Comparison of ENCODE assay signal across 25 cellular contexts in the genomic region with DNA sequence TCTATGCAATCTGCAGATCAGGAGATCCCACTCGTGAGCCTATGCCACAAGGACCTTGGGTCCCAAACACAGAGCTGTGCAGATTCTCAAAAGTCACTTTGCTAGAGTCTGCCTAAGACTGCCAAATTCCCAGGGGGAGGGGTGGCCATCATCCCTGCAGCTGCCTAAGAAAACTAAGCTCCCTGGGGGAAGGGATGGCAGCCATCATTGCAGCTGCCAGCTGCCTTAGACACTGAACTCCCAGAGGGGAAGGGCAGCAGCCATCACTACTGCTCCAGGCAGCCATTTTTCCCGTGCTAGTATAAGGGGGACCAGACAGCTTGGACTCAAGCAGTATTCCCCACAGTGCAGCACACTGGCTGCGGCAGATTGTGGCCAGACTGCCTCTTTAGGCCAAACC.
"Had no signal": no experiment of that assay in that cellular context is flagged by ENCODE, and none has a peak within 500 bp of the region (broad histone marks: within the 10 kb centered on the region; RNA-seq: fewer than 3 reads in every experiment).

No MANE protein-coding gene starts in this region.

- H3K4me3 ChIP-seq: hepatocyte, left ventricle myocardium inferior, lung, neural progenitor cell, pancreas, prostate gland, spleen, suprapubic skin, thoracic aorta, tibial artery, upper lobe of right lung had no signal

- H3K36me3 ChIP-seq: left ventricle myocardium inferior, neural progenitor cell, pancreas, prostate gland, spleen, suprapubic skin, thoracic aorta, tibial artery, upper lobe of right lung had no signal

- H2AFZ ChIP-seq: hepatocyte, neural progenitor cell had no signal

- DNase-seq: islet precursor cell; left ventricle myocardium inferior; mesendoderm; naive B cell; natural killer cell; nephron progenitor cell; pancreas; posterior cingulate gyrus; retina; right cardiac atrium; small intestine; spleen; stimulated activated CD4-positive, alpha-beta T cell treated with anti-CD3 and anti-CD28 coated beads, Interleukin-4, amount 100 ng/mL, for 24 hours; stimulated activated naive CD4-positive, alpha-beta T cell; tibial artery; trophoblast cell; upper lobe of right lung had no signal

- H3K9ac ChIP-seq: neural progenitor cell had no signal

- H3K27me3 ChIP-seq: hepatocyte, neural progenitor cell, pancreas, spleen, suprapubic skin, tibial artery, upper lobe of right lung had no signal

- ATAC-seq: natural killer cell; pancreas; right cardiac atrium; sciatic nerve; stimulated activated effector memory CD8-positive, alpha-beta T cell treated with anti-CD3 and anti-CD28 coated beads, Interleukin-12 subunit alpha, Interleukin-12 subunit beta, amount 100 ng/mL, for 72 hours; upper lobe of right lung had no signal

- H3K9me3 ChIP-seq: pancreas, prostate gland had no signal

- H3K4me1 ChIP-seq: left ventricle myocardium inferior, neural progenitor cell, pancreas, prostate gland, spleen, suprapubic skin, tibial artery, upper lobe of right lung had no signal

- H3K27ac ChIP-seq: hepatocyte, left ventricle myocardium inferior, neural progenitor cell, pancreas, prostate gland, spleen, suprapubic skin, thoracic aorta, tibial artery, upper lobe of right lung had no signal

- H3K4me2 ChIP-seq: hepatocyte, neural progenitor cell had no signal
